21 cellular contexts compared by ENCODE assay signal in the genomic region with DNA sequence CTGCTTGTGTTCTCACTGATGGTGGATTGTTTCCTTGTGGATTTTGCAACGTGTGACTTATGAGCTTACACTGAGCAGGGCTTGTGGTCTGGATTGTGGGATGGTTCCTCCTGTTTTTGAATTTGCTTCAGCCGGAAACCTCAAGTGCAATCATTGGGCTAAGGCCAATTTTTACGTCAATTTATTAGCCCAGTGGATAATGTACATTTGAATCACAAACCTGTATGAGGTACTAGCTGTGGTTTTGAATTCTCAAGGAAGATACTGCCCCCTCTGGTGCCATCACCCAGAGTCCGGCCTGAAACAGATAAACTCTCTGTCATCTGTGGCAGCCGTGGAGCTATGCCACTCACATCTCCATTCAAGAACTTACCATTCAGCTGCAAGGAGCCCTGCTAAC. TPM values are rescaled to one million over a fixed set of nuclear protein-coding genes. Genes with fewer than 3 reads are reported as not detected.
DNase-seq lines count a peak whose midpoint lies in the region; ATAC-seq, FAIRE-seq and TF ChIP-seq lines count a peak whose summit lies in the region.
"Had no signal": no experiment of that assay in that cellular context is flagged by ENCODE, and none has a peak within 500 bp of the region (broad histone marks: within the 10 kb centered on the region; RNA-seq: fewer than 3 reads in every experiment).

No MANE protein-coding gene starts in this region.

- WGBS in pancreas, 2 donors, result 61 to 71% methylated on average over 5 of the region's 5 CpGs

- H3K36me3 ChIP-seq in pancreas, result peaks cover 0 to 3% (median 2%) of the 10 kb centered on the region in 3 donors

- no peak for FAIRE-seq in D721Med (lab: Jason Lieb, UNC)
- FAIRE-seq in pancreas (lab: Jason Lieb, UNC), result no peak
- FAIRE-seq: keratinocyte had no signal

- H3K4me3 ChIP-seq in epithelial cell of esophagus (ENCODE audit: low read length) (no peak overlapping the region), pancreas (no peak overlapping the region)
- H3K4me3 ChIP-seq: hepatocyte, PC-9, psoas muscle, testis had no signal

- peaks cover 0 to 7% (median 0%) of the 10 kb centered on the region in 4 donors for H3K27me3 ChIP-seq in pancreas
- H3K27me3 ChIP-seq: hepatocyte, testis had no signal

- TF ChIP-seq CTCF in D721Med (IDR thresholded peaks at IDR 0.05; ENCODE audit: insufficient read depth, missing control alignments) (peak; percentile 4), epithelial cell of esophagus (IDR thresholded peaks at IDR 0.05; ENCODE audit: insufficient read depth, low read depth, low read length, missing control alignments) (peak; percentile 4), pancreas (IDR thresholded peaks at IDR 0.05) (no peak)

- H3K9me3 ChIP-seq in pancreas, result no peaks in the 10 kb centered on the region
- H3K9me3 ChIP-seq: psoas muscle, testis had no signal

- DNase-seq in D721Med (ENCODE audit: insufficient read length, low spot score) (no peak), HT1080 (ENCODE audit: low read depth) (peak; percentile 76), RPMI8226 (peak; percentile 19), epithelial cell of esophagus (ENCODE audit: low read depth) (peak; percentile 55), pancreas (no peak), activated gamma-delta T cell (lab: John Stamatoyannopoulos, UW) (no peak), NCI-H1417 (lab: John Stamatoyannopoulos, UW) (no peak)
- DNase-seq: activated CD4-positive, alpha-beta T cell treated with anti-CD3 and anti-CD28 coated beads, Interleukin-2, amount 50 U/mL, for 4 hours; activated naive CD4-positive, alpha-beta T cell treated with anti-CD3 and anti-CD28 coated beads, Interleukin-2, amount 50 U/mL, for 16 hours; activated T-cell treated with anti-CD3 and anti-CD28 coated beads, Interleukin-2, amount 50 U/mL, for 1 hour; effector CD4-positive, alpha-beta T cell; GOT3; Karpas-422; NCI-H187; NCI-H510A treated with DMSO at 0.1 percent for 48 hours; PC-9; psoas muscle; testis had no signal

- H3K4me1 ChIP-seq in pancreas, result no peaks in the 10 kb centered on the region
- H3K4me1 ChIP-seq: psoas muscle, testis had no signal

- no peak overlapping the region for H3K27ac ChIP-seq in pancreas
- H3K27ac ChIP-seq: hepatocyte, PC-9, psoas muscle, testis had no signal

- no peak for ATAC-seq in pancreas
- ATAC-seq in HG02970 (IDR thresholded peaks at IDR 0.05; ENCODE audit: low FRiP score, unreplicated experiment), result no peak
- ATAC-seq: psoas muscle had no signal

- intact Hi-C loops in pancreas (cut with DNase I), result no loop called here

RNA-seq across cellular contexts. Expression of a gene that starts 7.3 kb away (rescaled TPM):
- total RNA-seq in HT1080 (2014; rRNA removed; shearing (Covaris generic)), result 12.3 and 13.7 TPM in 2 replicates
- 12.6 and 14.3 TPM in 2 replicates for polyA plus RNA-seq in HT1080 (2015; cell fraction: cytosol; rRNA removed)
- polyA plus RNA-seq in HT1080 (2015; cell fraction: nucleus; rRNA removed), result 11.3 and 11.9 TPM in 2 replicates
- 1 to 10 TPM; 4.0 to 8.0 (median 6.1) TPM for total RNA-seq in pancreas
- 1 to 10 TPM; 5.3 to 7.3 TPM for polyA plus RNA-seq in pancreas

RNA-seq across cellular contexts. Expression of a gene that starts 29.4 kb away (rescaled TPM):
- 18.6 and 19.7 TPM in 2 replicates for total RNA-seq in HT1080 (2014; rRNA removed; shearing (Covaris generic))
- polyA plus RNA-seq in HT1080 (2015; cell fraction: cytosol; rRNA removed), result 9.2 and 10.1 TPM in 2 replicates
- polyA plus RNA-seq in HT1080 (2015; cell fraction: nucleus; rRNA removed), result 14.6 and 15.0 TPM in 2 replicates
- 10 to 100 TPM in 1 of 6 donors, 1 to 10 TPM in 5; 6.3 to 10.9 (median 6.4) TPM for total RNA-seq in pancreas
- polyA plus RNA-seq in pancreas, result 1 to 10 TPM; 9.5 to 9.8 TPM

Comparison
In these comparisons a context has a peak if more than half of its experiments do, and no peak if none do; other contexts are left out.
1. DNase-seq: peak in HT1080 (single experiment), RPMI8226 (single experiment) and epithelial cell of esophagus (single experiment); none in D721Med (single experiment), pancreas (0 of 6), activated gamma-delta T cell (single experiment) and NCI-H1417 (0 of 3).
2. CTCF ChIP-seq: peak in D721Med (single experiment) and epithelial cell of esophagus (single experiment); none in pancreas (0 of 4).